ENCODE assay signal across 20 cellular contexts in the genomic region with DNA sequence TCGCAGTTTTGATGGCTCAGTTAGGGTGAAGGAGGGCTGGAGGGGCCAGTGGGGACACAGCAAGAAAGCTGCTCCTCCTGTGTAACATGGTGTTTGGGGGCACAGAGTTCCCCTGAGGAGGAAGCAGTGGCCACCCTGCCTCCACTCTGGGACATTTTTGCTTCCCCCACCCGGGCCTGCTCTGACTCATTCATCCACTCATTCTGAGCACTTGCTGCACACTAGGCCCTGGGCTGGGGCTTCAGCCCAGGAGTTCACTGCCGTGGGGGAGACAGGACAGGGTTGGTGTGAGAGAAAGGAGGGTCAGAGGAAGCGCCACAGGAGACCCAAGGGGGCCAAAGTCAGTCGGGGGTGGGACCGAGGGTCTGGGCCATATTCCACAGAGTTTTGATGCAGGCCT. TPM values are rescaled to one million over a fixed set of nuclear protein-coding genes. Genes with fewer than 3 reads are reported as not detected.
A peak's percentile ranks its signal among the peaks of the same experiment; 100 is the strongest.
DNase-seq lines count a peak whose midpoint lies in the region; ATAC-seq and TF ChIP-seq lines count a peak whose summit lies in the region.
"Had no signal": no experiment of that assay in that cellular context is flagged by ENCODE, and none has a peak within 500 bp of the region (broad histone marks: within the 10 kb centered on the region; RNA-seq: fewer than 3 reads in every experiment).

No MANE protein-coding gene starts in this region.

- TF ChIP-seq CTCF in MM.1S (IDR thresholded peaks at IDR 0.05; ENCODE audit: low read length) = no peak

- H3K4me2 ChIP-seq in MM.1S (ENCODE audit: low read depth, low read length) = no peak overlapping the region

- H3K9ac ChIP-seq in adipocyte (ENCODE audit: low read length) (no peak overlapping the region), MM.1S (ENCODE audit: low read length) (no peak overlapping the region)

- H3K36me3 ChIP-seq in adipocyte (ENCODE audit: control insufficient read depth, insufficient read depth, low read length, severe bottlenecking) = no peaks in the 10 kb centered on the region
- no peaks in the 10 kb centered on the region for H3K36me3 ChIP-seq in mesodermal cell (ENCODE audit: control insufficient read depth, insufficient read depth, low read length)
- H3K36me3 ChIP-seq in MM.1S (replicated peaks; ENCODE audit: insufficient read depth, low read length) = no peaks in the 10 kb centered on the region

- DNase-seq in EH (ENCODE audit: low read depth) (peak; percentile 59), HK-2 (ENCODE audit: unreplicated experiment) (peak; percentile 42), adipocyte (ENCODE audit: low read depth) (peak; percentile 40), Right ventricle myocardium inferior (ENCODE audit: missing footprints) (no peak), activated gamma-delta T cell treated with Interleukin-2 at 50 U/mL for 16 hours (no peak), MM.1S (no peak)
- DNase-seq in activated CD4-positive, alpha-beta memory T cell treated with anti-CD3 and anti-CD28 coated beads for 36 hours = no peak
- DNase-seq: activated CD4-positive, alpha-beta T cell treated with anti-CD3 and anti-CD28 coated beads, Interleukin-2, amount 50 U/mL, for 48 hours; effector CD8-positive, alpha-beta T cell; hypothalamus; KG1; left cardiac atrium; NCI-H1930; NCI-H524 treated with DMSO at 0.1 percent for 48 hours; stimulated activated CD4-positive, alpha-beta T cell treated with anti-CD3 and anti-CD28 coated beads, Interleukin-2, amount 100 ng/mL, for 24 hours had no signal

- H3K4me3 Mint-ChIP-seq in activated CD4-positive, alpha-beta memory T cell treated with anti-CD3 and anti-CD28 coated beads for 36 hours = no peak overlapping the region
- H3K4me3 Mint-ChIP-seq: activated T-helper 1 cell treated with anti-CD3 and anti-CD28 coated beads, Interleukin-12 subunit alpha, Interleukin-12 subunit beta, Interleukin-2, Interleukin-4 antibody, amounts not matched to agents 30 ng/mL and 10 ng/mL and 1 ng/mL, durations not matched to agents 14 hours and 24 hours and 36 hours; B cell had no signal

- H3K9me3 Mint-ChIP-seq in activated CD4-positive, alpha-beta memory T cell treated with anti-CD3 and anti-CD28 coated beads for 36 hours = no peaks in the 10 kb centered on the region
- H3K9me3 Mint-ChIP-seq: activated T-helper 1 cell treated with anti-CD3 and anti-CD28 coated beads, Interleukin-12 subunit alpha, Interleukin-12 subunit beta, Interleukin-2, Interleukin-4 antibody, amounts not matched to agents 30 ng/mL and 10 ng/mL and 1 ng/mL, durations not matched to agents 14 hours and 24 hours and 36 hours had no signal

- no peaks in the 10 kb centered on the region for H3K79me2 ChIP-seq in MM.1S (ENCODE audit: low read length)

- peaks cover 9% of the 10 kb centered on the region for H3K27me3 Mint-ChIP-seq in activated CD4-positive, alpha-beta memory T cell treated with anti-CD3 and anti-CD28 coated beads for 36 hours

- H3K9me2 ChIP-seq in MM.1S (replicated peaks; ENCODE audit: insufficient read depth, low read length) = no peaks in the 10 kb centered on the region

- no peak overlapping the region for H2AFZ ChIP-seq in MM.1S (ENCODE audit: low read length)

- CTCF ChIA-PET in activated CD4-positive, alpha-beta memory T cell treated with anti-CD3 and anti-CD28 coated beads for 36 hours (lab: Charles Lee) = no interaction called here

- H3K4me3 ChIP-seq in adipocyte (ENCODE audit: low read length) (no peak overlapping the region), mesodermal cell (ENCODE audit: extremely low read depth, insufficient read depth, low read length, poor library complexity, severe bottlenecking) (no peak overlapping the region), MM.1S (ENCODE audit: low read length) (no peak overlapping the region)
- H3K4me3 ChIP-seq: SK-N-MC had no signal

- no peak overlapping the region for H3K27ac Mint-ChIP-seq in activated CD4-positive, alpha-beta memory T cell treated with anti-CD3 and anti-CD28 coated beads for 36 hours
- H3K27ac Mint-ChIP-seq: activated T-helper 1 cell treated with anti-CD3 and anti-CD28 coated beads, Interleukin-12 subunit alpha, Interleukin-12 subunit beta, Interleukin-2, Interleukin-4 antibody, amounts not matched to agents 30 ng/mL and 10 ng/mL and 1 ng/mL, durations not matched to agents 14 hours and 24 hours and 36 hours; B cell had no signal

- H3K4me1 Mint-ChIP-seq in activated CD4-positive, alpha-beta memory T cell treated with anti-CD3 and anti-CD28 coated beads for 36 hours (ENCODE audit: low read depth) = no peaks in the 10 kb centered on the region
- H3K4me1 Mint-ChIP-seq: B cell had no signal

- H3F3A ChIP-seq in MM.1S (ENCODE audit: insufficient read depth, low read length) = no peaks in the 10 kb centered on the region

- H3K4me1 ChIP-seq in adipocyte (ENCODE audit: control insufficient read depth, insufficient read depth, low read length) (peaks cover 2% of the 10 kb centered on the region), mesodermal cell (ENCODE audit: control insufficient read depth, insufficient read depth, low read length, poor library complexity, severe bottlenecking) (peaks cover 14% of the 10 kb centered on the region), MM.1S (ENCODE audit: low read length) (peaks cover 16% of the 10 kb centered on the region)

- no peaks in the 10 kb centered on the region for H3K36me3 Mint-ChIP-seq in activated CD4-positive, alpha-beta memory T cell treated with anti-CD3 and anti-CD28 coated beads for 36 hours

- H3K27ac ChIP-seq in mesodermal cell (ENCODE audit: low read depth, low read length, severe bottlenecking) (peak overlapping the region; percentile 23), MM.1S (ENCODE audit: low read length) (no peak overlapping the region)
- H3K27ac ChIP-seq: SK-N-MC had no signal

- H3K27me3 ChIP-seq in adipocyte (replicated peaks; ENCODE audit: control insufficient read depth, insufficient read depth, low read length) = peaks cover 16% of the 10 kb centered on the region
- H3K27me3 ChIP-seq in MM.1S (replicated peaks; ENCODE audit: insufficient read depth, low read length) = no peaks in the 10 kb centered on the region

- 93 to 94% methylated on average over 4 to 5 of the region's 6 CpGs for WGBS in mesodermal cell (ENCODE audit: insufficient coverage in 2 of 2), 2 experiments

- intact Hi-C loops in Right ventricle myocardium inferior (cut with DNase I) = no loop called here
- intact Hi-C loops in activated CD4-positive, alpha-beta memory T cell treated with anti-CD3 and anti-CD28 coated beads for 36 hours (cut with micrococcal nuclease) = no loop called here

- POLR2A ChIA-PET in activated CD4-positive, alpha-beta memory T cell treated with anti-CD3 and anti-CD28 coated beads for 36 hours (lab: Charles Lee) = no interaction called here

- no peaks in the 10 kb centered on the region for H4K20me1 ChIP-seq in MM.1S (ENCODE audit: insufficient read depth, low read length)

- no peak for ATAC-seq in Right ventricle myocardium inferior
- ATAC-seq: left cardiac atrium, sciatic nerve had no signal

- H3K9me3 ChIP-seq in adipocyte (ENCODE audit: control insufficient read depth, low read length) (peaks cover 4% of the 10 kb centered on the region), mesodermal cell (ENCODE audit: control insufficient read depth, low read length) (peaks cover 4% of the 10 kb centered on the region), MM.1S (replicated peaks; ENCODE audit: insufficient read depth, low read length) (no peaks in the 10 kb centered on the region)

RNA-seq across cellular contexts. Expression of gene ACOT11, which starts 41.4 kb away (rescaled TPM):
- 4.8 TPM for polyA plus RNA-seq in mesodermal cell (2013, experiment 1 of 2)
- 3.3 TPM for polyA plus RNA-seq in mesodermal cell (2013, experiment 2 of 2)
- total RNA-seq in Right ventricle myocardium inferior = 43.4 TPM
- total RNA-seq in activated CD4-positive, alpha-beta memory T cell treated with anti-CD3 and anti-CD28 coated beads for 36 hours = 1 to 10 TPM in 1 of 2 experiments, under 1 TPM in 1; 0.99 to 1.1 TPM

Comparison
In these comparisons a context has a peak if more than half of its experiments do, and no peak if none do; other contexts are left out.
1. DNase-seq: peak in EH (single experiment), HK-2 (single experiment) and adipocyte (single experiment); none in Right ventricle myocardium inferior (single experiment), activated CD4-positive, alpha-beta memory T cell treated with anti-CD3 and anti-CD28 coated beads for 36 hours (single experiment), activated gamma-delta T cell treated with Interleukin-2 at 50 U/mL for 16 hours (single experiment) and MM.1S (single experiment).
2. RNA of gene ACOT11, which starts 41.4 kb away (total RNA-seq): 43.4 TPM in Right ventricle myocardium inferior (single experiment); 0.99 to 1.1 TPM in activated CD4-positive, alpha-beta memory T cell treated with anti-CD3 and anti-CD28 coated beads for 36 hours; every median in the first group is over 10 times any median in the second.